In genomic region chr3:30199096-30199734, GRCh38 we compare ENCODE assay signal across 1 cellular context.
TF ChIP-seq lines count a peak whose summit lies in the region.

No MANE protein-coding gene starts in this region.

TF ChIP-seq in HCT116, 20 proteins besides CTCF, POLR2A, EP300 and RAD21 (continued from another document):
- TF ChIP-seq POLR2AphosphoS5 (IDR thresholded peaks at IDR 0.05; ENCODE audit: low read depth, low read length) (no peak), JUND (IDR thresholded peaks at IDR 0.05) (no peak)
